In the genomic region with DNA sequence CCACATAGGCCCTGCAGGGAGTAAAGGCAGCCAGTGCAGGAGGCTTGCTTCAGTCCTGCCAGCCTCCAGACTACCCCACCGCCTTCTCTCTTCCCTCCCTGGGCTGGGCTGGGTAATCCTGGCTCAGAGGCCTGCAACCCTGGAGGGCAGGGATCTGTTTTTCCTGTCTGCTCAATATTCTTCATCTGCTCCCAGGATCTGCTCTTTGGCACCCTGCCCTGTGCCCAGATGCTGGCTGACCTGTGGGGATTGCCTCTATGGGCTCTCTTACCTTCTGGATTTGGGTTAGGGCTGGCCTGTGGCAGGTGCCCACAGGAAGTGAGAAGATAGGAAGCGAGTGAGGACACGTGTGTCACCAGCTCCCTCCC, we compare ENCODE assay signal across 18 cellular contexts. TPM values are rescaled to one million over a fixed set of nuclear protein-coding genes. Genes with fewer than 3 reads are reported as not detected.
DNase-seq lines count a peak whose midpoint lies in the region; ATAC-seq and TF ChIP-seq lines count a peak whose summit lies in the region.
"Had no signal": no experiment of that assay in that cellular context is flagged by ENCODE, and none has a peak within 500 bp of the region (broad histone marks: within the 10 kb centered on the region; RNA-seq: fewer than 3 reads in every experiment).

No MANE protein-coding gene starts in this region.

- H4K20me1 ChIP-seq in hepatocyte (ENCODE audit: insufficient read depth, poor library complexity, severe bottlenecking): no peaks in the 10 kb centered on the region

- H3K79me2 ChIP-seq in hepatocyte: peaks cover 4% of the 10 kb centered on the region

- 83% methylated on average over 3 of the region's 3 CpGs for whole genome bisulfite sequencing in hepatocyte (ENCODE audit: low lambda C conversion rate, missing lambda C conversion rate)

- no peaks in the 10 kb centered on the region for H3K9me2 ChIP-seq in hepatocyte (replicated peaks; ENCODE audit: insufficient read depth)

- TF ChIP-seq POLR2A in GM18505 (IDR thresholded peaks at IDR 0.05; ENCODE audit: borderline replicate concordance, extremely low read depth, insufficient read depth, insufficient read length): no peak

- H3K36me3 ChIP-seq in adipocyte (ENCODE audit: control insufficient read depth, insufficient read depth, low read length, severe bottlenecking) (no peaks in the 10 kb centered on the region), hepatocyte (replicated peaks; ENCODE audit: insufficient read depth, low read depth) (no peaks in the 10 kb centered on the region)

- ATAC-seq in GM18505 (IDR thresholded peaks at IDR 0.05; ENCODE audit: unreplicated experiment): no peak
- ATAC-seq: left colon had no signal

- H3K4me1 ChIP-seq in adipocyte (ENCODE audit: control insufficient read depth, insufficient read depth, low read length) (peaks cover 64% of the 10 kb centered on the region), hepatocyte (ENCODE audit: insufficient read depth) (peaks cover 50% of the 10 kb centered on the region)

- TF ChIP-seq CTCF in hepatocyte (IDR thresholded peaks at IDR 0.05; ENCODE audit: poor library complexity): no peak

- peak overlapping the region; percentile 18 for H3K4me3 ChIP-seq in adipocyte (ENCODE audit: low read length)
- no peak overlapping the region for H3K4me3 ChIP-seq in hepatocyte

- H3K27ac ChIP-seq in hepatocyte (peak overlapping the region; percentile 14), temporal lobe (ENCODE audit: low read depth, low read length) (peak overlapping the region; percentile 17)
- H3K27ac ChIP-seq: 22Rv1 had no signal

- H2AFZ ChIP-seq in hepatocyte: no peak overlapping the region

- H3K9me3 ChIP-seq in adipocyte (ENCODE audit: control insufficient read depth, low read length): no peaks in the 10 kb centered on the region
- no peaks in the 10 kb centered on the region for H3K9me3 ChIP-seq in hepatocyte (ENCODE audit: low read depth)

- DNase-seq in NCI-H2171 treated with DMSO at 0.1 percent for 48 hours (lab: John Stamatoyannopoulos, UW): peak; percentile 45
- no peak for DNase-seq in NCI-H2171 (lab: John Stamatoyannopoulos, UW)
- no peak for DNase-seq in adipocyte (ENCODE audit: low read depth)
- DNase-seq in hepatocyte (ENCODE audit: low spot score): no peak
- DNase-seq in inferior parietal cortex (ENCODE audit: extremely low spot score): no peak
- DNase-seq in COLO829 (ENCODE audit: low spot score): no peak
- DNase-seq: activated CD4-positive, alpha-beta T cell treated with anti-CD3 and anti-CD28 coated beads, Interleukin-2, amount 10 ng/mL, durations not matched to agents 7 days and 5 days; activated CD8-positive, alpha-beta memory T cell treated with anti-CD3 and anti-CD28 coated beads, Interleukin-2, amount 50 U/mL, for 4 hours; activated gamma-delta T cell treated with Interleukin-2 at 50 U/mL for 16 hours; Calu3; HFFc6; left colon; NCI-H1105 treated with DMSO at 0.1 percent for 48 hours; RPMI8226; stimulated activated CD4-positive, alpha-beta T cell treated with anti-CD3 and anti-CD28 coated beads, Interleukin-1b, Interleukin-23, amount 100 ng/mL, for 48 hours had no signal

- no peak overlapping the region for H3K4me2 ChIP-seq in hepatocyte

- peak overlapping the region; percentile 40 for H3K9ac ChIP-seq in adipocyte (ENCODE audit: low read length)

- H3K27me3 ChIP-seq in adipocyte (replicated peaks; ENCODE audit: control insufficient read depth, insufficient read depth, low read length): no peaks in the 10 kb centered on the region
- no peaks in the 10 kb centered on the region for H3K27me3 ChIP-seq in hepatocyte

RNA-seq across cellular contexts. Expression of a gene that starts 7.3 kb away (rescaled TPM):
- total RNA-seq in hepatocyte: 17.6 and 18.0 TPM in 2 replicates
- polyA plus RNA-seq in hepatocyte: 25.6 and 28.6 TPM in 2 replicates
- 3.7 TPM for total RNA-seq in temporal lobe
- total RNA-seq: activated CD4-positive, alpha-beta T cell treated with anti-CD3 and anti-CD28 coated beads, Interleukin-2, amount 10 ng/mL, durations not matched to agents 7 days and 5 days; Calu3 had no signal
